ENCODE assay signal across 17 cellular contexts in the genomic region with DNA sequence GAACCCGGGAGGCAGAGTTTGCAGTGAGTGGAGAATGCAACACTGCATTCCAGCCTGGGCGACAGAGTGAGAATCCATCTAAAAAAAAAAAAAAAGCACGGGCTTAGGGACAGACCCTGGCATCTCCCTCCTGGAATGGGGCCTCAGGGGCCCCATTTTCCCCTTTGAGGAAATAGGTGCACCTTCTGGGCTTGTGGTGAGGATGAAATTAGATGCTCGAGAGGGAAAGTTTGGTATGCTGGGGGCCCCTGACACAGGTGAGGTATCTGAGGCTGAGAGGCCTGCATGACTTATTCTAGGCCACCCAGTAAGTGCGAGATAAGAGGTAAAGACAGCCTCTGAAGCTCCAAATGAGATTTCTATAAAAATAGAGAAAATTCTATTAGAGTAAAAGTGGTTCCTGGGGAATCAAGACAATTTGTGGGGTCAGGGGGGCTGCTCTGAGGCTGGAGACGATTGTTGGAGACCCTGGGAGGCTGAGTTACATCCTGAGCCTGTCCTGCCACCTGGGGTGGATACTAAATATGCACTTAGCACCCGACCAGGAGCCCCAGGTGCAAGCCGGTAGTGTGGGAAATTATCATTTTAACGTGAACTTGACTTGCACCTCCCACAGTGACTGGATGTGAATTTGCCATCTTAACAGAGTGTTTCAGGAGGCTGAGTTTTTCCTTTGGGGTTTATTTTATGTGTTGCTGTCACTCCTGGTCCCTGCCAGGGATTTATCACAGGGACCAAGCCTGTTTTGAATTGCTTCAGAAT.
"Had no signal": no experiment of that assay in that cellular context is flagged by ENCODE, and none has a peak within 500 bp of the region (broad histone marks: within the 10 kb centered on the region; RNA-seq: fewer than 3 reads in every experiment).

No MANE protein-coding gene starts in this region.

- H3K4me3 Mint-ChIP-seq: activated CD8-positive, alpha-beta T cell treated with anti-CD3 and anti-CD28 coated beads, Interleukin-2, amount 10 ng/mL, durations not matched to agents 7 days and 5 days; activated naive CD8-positive, alpha-beta T cell treated with anti-CD3 and anti-CD28 coated beads, Interleukin-2, amount 50 U/mL, for 24 hours; activated T-helper 1 cell treated with anti-CD3 and anti-CD28 coated beads, Interleukin-12 subunit alpha, Interleukin-12 subunit beta, Interleukin-2, Interleukin-4 antibody, amounts not matched to agents 30 ng/mL and 10 ng/mL and 1 ng/mL, durations not matched to agents 14 hours and 24 hours and 36 hours; memory B cell; stimulated activated effector memory CD8-positive, alpha-beta T cell treated with anti-CD3 and anti-CD28 coated beads, Interleukin-12 subunit alpha, Interleukin-12 subunit beta, amount 100 ng/mL, for 72 hours; T-cell had no signal

- DNase-seq: esophagus squamous epithelium, left lung, occipital lobe, right cardiac atrium had no signal

- H3K27me3 ChIP-seq: cardiac muscle cell, esophagus squamous epithelium, left lung, thyroid gland had no signal

- H3K27ac Mint-ChIP-seq: activated CD8-positive, alpha-beta T cell treated with anti-CD3 and anti-CD28 coated beads, Interleukin-2, amount 10 ng/mL, durations not matched to agents 7 days and 5 days; activated naive CD8-positive, alpha-beta T cell treated with anti-CD3 and anti-CD28 coated beads, Interleukin-2, amount 50 U/mL, for 24 hours; activated T-helper 1 cell treated with anti-CD3 and anti-CD28 coated beads, Interleukin-12 subunit alpha, Interleukin-12 subunit beta, Interleukin-2, Interleukin-4 antibody, amounts not matched to agents 30 ng/mL and 10 ng/mL and 1 ng/mL, durations not matched to agents 14 hours and 24 hours and 36 hours; memory B cell; progenitor cell of endocrine pancreas; stimulated activated effector memory CD8-positive, alpha-beta T cell treated with anti-CD3 and anti-CD28 coated beads, Interleukin-12 subunit alpha, Interleukin-12 subunit beta, amount 100 ng/mL, for 72 hours; T-cell had no signal

- H3K36me3 ChIP-seq: cardiac muscle cell, esophagus squamous epithelium, left lung, thyroid gland, WERI-Rb-1 had no signal

- H3K4me1 Mint-ChIP-seq: activated naive CD8-positive, alpha-beta T cell treated with anti-CD3 and anti-CD28 coated beads, Interleukin-2, amount 50 U/mL, for 24 hours; memory B cell; stimulated activated effector memory CD8-positive, alpha-beta T cell treated with anti-CD3 and anti-CD28 coated beads, Interleukin-12 subunit alpha, Interleukin-12 subunit beta, amount 100 ng/mL, for 72 hours; T-cell had no signal

- H3K4me1 ChIP-seq: foreskin keratinocyte had no signal

- H3K9me3 ChIP-seq: esophagus squamous epithelium, left lung, thyroid gland had no signal

- H3K27ac ChIP-seq: cardiac muscle cell, foreskin keratinocyte, left lung, thyroid gland, WERI-Rb-1 had no signal

- H3K4me3 ChIP-seq: cardiac muscle cell, left lung, thyroid gland had no signal

- H3K36me3 Mint-ChIP-seq: memory B cell; stimulated activated effector memory CD8-positive, alpha-beta T cell treated with anti-CD3 and anti-CD28 coated beads, Interleukin-12 subunit alpha, Interleukin-12 subunit beta, amount 100 ng/mL, for 72 hours; T-cell had no signal

- FAIRE-seq: astrocyte, colon had no signal

- H3K9me3 Mint-ChIP-seq: activated naive CD8-positive, alpha-beta T cell treated with anti-CD3 and anti-CD28 coated beads, Interleukin-2, amount 50 U/mL, for 24 hours; activated T-helper 1 cell treated with anti-CD3 and anti-CD28 coated beads, Interleukin-12 subunit alpha, Interleukin-12 subunit beta, Interleukin-2, Interleukin-4 antibody, amounts not matched to agents 30 ng/mL and 10 ng/mL and 1 ng/mL, durations not matched to agents 14 hours and 24 hours and 36 hours; memory B cell; stimulated activated effector memory CD8-positive, alpha-beta T cell treated with anti-CD3 and anti-CD28 coated beads, Interleukin-12 subunit alpha, Interleukin-12 subunit beta, amount 100 ng/mL, for 72 hours; T-cell had no signal
